ENCODE assay signal across 12 cellular contexts in genomic region chr15:24957691-24958090, GRCh38. TPM values are rescaled to one million over a fixed set of nuclear protein-coding genes. Genes with fewer than 3 reads are reported as not detected.
DNase-seq lines count a peak whose midpoint lies in the region; ATAC-seq lines count a peak whose summit lies in the region.
"Had no signal": no experiment of that assay in that cellular context is flagged by ENCODE, and none has a peak within 500 bp of the region (broad histone marks: within the 10 kb centered on the region; RNA-seq: fewer than 3 reads in every experiment).

No MANE protein-coding gene starts in this region.

- ATAC-seq in activated naive CD8-positive, alpha-beta T cell treated with anti-CD3 and anti-CD28 coated beads, Interleukin-2, amount 50 U/mL, for 24 hours: no peak
- ATAC-seq in HG02981 (IDR thresholded peaks at IDR 0.05; ENCODE audit: unreplicated experiment): no peak

- peaks cover 48% of the 10 kb centered on the region for H3K9me3 ChIP-seq in BLaER1
- no peaks in the 10 kb centered on the region for H3K9me3 ChIP-seq in ES-I3 (ENCODE audit: control insufficient read depth, insufficient read depth, low read length)
- H3K9me3 ChIP-seq in mesodermal cell (ENCODE audit: control insufficient read depth, low read length): no peaks in the 10 kb centered on the region
- H3K9me3 ChIP-seq: colonic mucosa, MG63 had no signal

- DNase-seq in activated naive CD8-positive, alpha-beta T cell treated with anti-CD3 and anti-CD28 coated beads, Interleukin-2, amount 50 U/mL, for 24 hours: no peak
- DNase-seq in GDM1 (lab: John Stamatoyannopoulos, UW) (no peak), NCI-H2196 treated with DMSO at 0.1 percent for 48 hours (lab: John Stamatoyannopoulos, UW; ENCODE audit: unreplicated experiment) (no peak)
- DNase-seq in activated effector memory CD4-positive, alpha-beta T cell treated with Interleukin-2 at 50 U/mL for 16 hours: no peak
- DNase-seq: colonic mucosa, MG63, Right ventricle myocardium superior had no signal

- H3K4me1 ChIP-seq in BLaER1 (peaks cover 31% of the 10 kb centered on the region), ES-I3 (ENCODE audit: insufficient read depth, low read length) (peaks cover 12% of the 10 kb centered on the region; the same call in 1 of the 2 replicates), mesodermal cell (ENCODE audit: control insufficient read depth, insufficient read depth, low read length, poor library complexity, severe bottlenecking) (no peaks in the 10 kb centered on the region)
- H3K4me1 ChIP-seq: colonic mucosa had no signal

- H3K4me3 ChIP-seq in BLaER1 (0 out of 2 replicates have a peak overlapping the region, but pooled peaks have one; percentile 79), mesodermal cell (ENCODE audit: extremely low read depth, insufficient read depth, low read length, poor library complexity, severe bottlenecking) (peak overlapping the region; percentile 69)
- H3K4me3 ChIP-seq: lung, MG63 had no signal

- H3K27ac ChIP-seq in BLaER1 (no peak overlapping the region), mesodermal cell (ENCODE audit: low read depth, low read length, severe bottlenecking) (no peak overlapping the region)
- H3K27ac ChIP-seq: colonic mucosa had no signal

- H3K27me3 Mint-ChIP-seq in activated naive CD8-positive, alpha-beta T cell treated with anti-CD3 and anti-CD28 coated beads, Interleukin-2, amount 50 U/mL, for 24 hours: no peaks in the 10 kb centered on the region

- no peak overlapping the region for H3K9ac ChIP-seq in BLaER1
- H3K9ac ChIP-seq in ES-I3 (ENCODE audit: low read depth, low read length): peak overlapping the region; percentile 85

- H3K36me3 ChIP-seq in BLaER1 (peaks cover 16% of the 10 kb centered on the region), ES-I3 (ENCODE audit: insufficient read depth, low read length) (peaks cover 3% of the 10 kb centered on the region; the same call in 1 of the 2 replicates), mesodermal cell (ENCODE audit: control insufficient read depth, insufficient read depth, low read length) (peaks cover 3% of the 10 kb centered on the region)
- H3K36me3 ChIP-seq: colonic mucosa, MG63 had no signal

- peak overlapping the region; percentile 71 for H3K4me2 ChIP-seq in BLaER1

- 60 to 61% methylated on average over 1 to 2 of the region's 2 CpGs for WGBS in mesodermal cell (ENCODE audit: insufficient coverage in 2 of 2), 2 experiments

- H3K4me1 Mint-ChIP-seq in activated naive CD8-positive, alpha-beta T cell treated with anti-CD3 and anti-CD28 coated beads, Interleukin-2, amount 50 U/mL, for 24 hours: peaks cover 29% of the 10 kb centered on the region

- no peak overlapping the region for H3K4me3 Mint-ChIP-seq in activated naive CD8-positive, alpha-beta T cell treated with anti-CD3 and anti-CD28 coated beads, Interleukin-2, amount 50 U/mL, for 24 hours

- peak overlapping the region; percentile 11 for H3K27ac Mint-ChIP-seq in activated naive CD8-positive, alpha-beta T cell treated with anti-CD3 and anti-CD28 coated beads, Interleukin-2, amount 50 U/mL, for 24 hours

- H3K9me3 Mint-ChIP-seq in activated naive CD8-positive, alpha-beta T cell treated with anti-CD3 and anti-CD28 coated beads, Interleukin-2, amount 50 U/mL, for 24 hours: peaks cover 4% of the 10 kb centered on the region

- peaks cover 28% of the 10 kb centered on the region for H3K36me3 Mint-ChIP-seq in activated naive CD8-positive, alpha-beta T cell treated with anti-CD3 and anti-CD28 coated beads, Interleukin-2, amount 50 U/mL, for 24 hours (ENCODE audit: low read depth)

- peaks cover 43% of the 10 kb centered on the region for H4K20me1 ChIP-seq in BLaER1

- H3K27me3 ChIP-seq in BLaER1: no peaks in the 10 kb centered on the region
- H3K27me3 ChIP-seq: colonic mucosa, MG63 had no signal

RNA-seq across cellular contexts. Expression of gene SNRPN, which starts 2.9 kb away (rescaled TPM):
- polyA plus RNA-seq in mesodermal cell (2013, experiment 1 of 2): 260 TPM
- 240 TPM for polyA plus RNA-seq in mesodermal cell (2013, experiment 2 of 2)

RNA-seq across cellular contexts. Expression of gene SNURF, which starts 2.9 kb away (rescaled TPM):
- polyA plus RNA-seq in mesodermal cell (2013, experiment 1 of 2): 43.8 TPM
- 44.0 TPM for polyA plus RNA-seq in mesodermal cell (2013, experiment 2 of 2)
